ENCODE assay signal across 8 cellular contexts in genomic region chr17:12256380-12256995, GRCh38.
DNase-seq lines count a peak whose midpoint lies in the region; ATAC-seq and TF ChIP-seq lines count a peak whose summit lies in the region.

No MANE protein-coding gene starts in this region.

- no peaks in the 10 kb centered on the region for H4K20me1 ChIP-seq in OCI-LY1 (ENCODE audit: insufficient read depth, low read length)

- H3K9me3 ChIP-seq in OCI-LY1 (ENCODE audit: low read length): no peaks in the 10 kb centered on the region

- H2AFZ ChIP-seq in OCI-LY1 (ENCODE audit: low read length): no peak overlapping the region

- no peaks in the 10 kb centered on the region for H3K9me2 ChIP-seq in OCI-LY1 (ENCODE audit: low read depth, low read length)

- H3K36me3 Mint-ChIP-seq in immature natural killer cell: no peaks in the 10 kb centered on the region

- peaks cover 0 to 5% (median 2%) of the 10 kb centered on the region in 3 donors for H3K27me3 Mint-ChIP-seq in immature natural killer cell (ENCODE audit: low read depth in 3 of 3)

- ATAC-seq in HG02884 (IDR thresholded peaks at IDR 0.05; ENCODE audit: unreplicated experiment): peak; percentile 63

- H3K9me3 Mint-ChIP-seq in immature natural killer cell: no peaks in the 10 kb centered on the region

- H3K27ac Mint-ChIP-seq in immature natural killer cell: no peak overlapping the region

- no peaks in the 10 kb centered on the region for H3K4me1 ChIP-seq in OCI-LY1 (ENCODE audit: insufficient read depth, low read length, severe bottlenecking)

- no peaks in the 10 kb centered on the region for H3K36me3 ChIP-seq in OCI-LY1 (ENCODE audit: insufficient read depth, low read length)

- no peak overlapping the region for H3K4me3 ChIP-seq in OCI-LY1 (ENCODE audit: low read depth, low read length, poor library complexity, severe bottlenecking)

- H3K9ac ChIP-seq in OCI-LY1 (ENCODE audit: low read length): no peak overlapping the region

- H3K27ac ChIP-seq in OCI-LY1 (ENCODE audit: low read depth, low read length, poor library complexity, severe bottlenecking): no peak overlapping the region

- H3K4me3 Mint-ChIP-seq in immature natural killer cell: no peak overlapping the region

- H3K79me2 ChIP-seq in OCI-LY1 (ENCODE audit: insufficient read depth, low read length): no peaks in the 10 kb centered on the region

- H3F3A ChIP-seq in OCI-LY1 (ENCODE audit: insufficient read depth, low read length): no peaks in the 10 kb centered on the region

- peak; percentile 20 for DNase-seq in NCI-H510A treated with DMSO at 0.1 percent for 48 hours (lab: John Stamatoyannopoulos, UW)
- no peak for DNase-seq in NCI-H510A (lab: John Stamatoyannopoulos, UW)
- peak; percentile 63 for DNase-seq in dedifferentiated amniotic fluid mesenchymal stem cell (ENCODE audit: extremely low spot score)
- DNase-seq in medulla oblongata (ENCODE audit: extremely low spot score): peak; percentile 62
- no peak for DNase-seq in immature natural killer cell
- DNase-seq in DMS153 (lab: John Stamatoyannopoulos, UW): no peak

- no peaks in the 10 kb centered on the region for H3K27me3 ChIP-seq in OCI-LY1 (ENCODE audit: insufficient read depth, low read length)

- no peak overlapping the region for H3K4me2 ChIP-seq in OCI-LY1 (ENCODE audit: low read length)

- no peaks in the 10 kb centered on the region for H3K4me1 Mint-ChIP-seq in immature natural killer cell

- peak; percentile 81 for TF ChIP-seq CTCF in OCI-LY1 (IDR thresholded peaks at IDR 0.05; ENCODE audit: low read length)

Comparison
In these comparisons a context has a peak if more than half of its experiments do, and no peak if none do; other contexts are left out.
1. DNase-seq: peak in NCI-H510A treated with DMSO at 0.1 percent for 48 hours (single experiment), dedifferentiated amniotic fluid mesenchymal stem cell (single experiment) and medulla oblongata (single experiment); none in NCI-H510A (single experiment), immature natural killer cell (0 of 3) and DMS153 (single experiment).